ENCODE assay signal across 20 cellular contexts in the genomic region with DNA sequence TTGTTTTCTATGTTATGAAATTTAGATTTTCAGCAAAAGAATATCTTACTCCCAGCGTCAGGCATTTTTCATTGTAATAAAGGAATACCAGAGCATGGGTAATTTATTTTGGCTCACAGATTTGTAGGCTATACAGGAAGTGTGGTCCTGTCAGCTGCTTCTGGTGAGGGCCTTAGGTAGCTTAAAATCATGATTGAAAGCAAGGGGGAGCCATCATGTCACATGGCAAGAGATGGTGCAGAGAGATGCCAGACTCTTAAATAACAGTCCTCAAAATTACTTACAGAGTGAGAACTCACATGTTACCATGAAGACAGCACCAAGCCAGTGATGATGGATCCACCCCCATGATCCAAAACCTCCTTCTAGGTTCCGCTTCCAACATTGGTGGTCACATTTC.
DNase-seq lines count a peak whose midpoint lies in the region; ATAC-seq, FAIRE-seq and TF ChIP-seq lines count a peak whose summit lies in the region.
"Had no signal": no experiment of that assay in that cellular context is flagged by ENCODE, and none has a peak within 500 bp of the region (broad histone marks: within the 10 kb centered on the region; RNA-seq: fewer than 3 reads in every experiment).

No MANE protein-coding gene starts in this region.

- H2BK20ac ChIP-seq in H1 (ENCODE audit: low read length): no peak overlapping the region

- DNase-seq in A673 (ENCODE audit: low spot score) (peak; percentile 22), NCI-H69 (lab: John Stamatoyannopoulos, UW) (peak; percentile 27), H1 (ENCODE audit: low read depth in 1 of 2, low spot score in 2 of 2) (no peak), mesendoderm (peak; percentile 30), NCI-H524 (lab: John Stamatoyannopoulos, UW) (no peak), NCI-H1436 treated with DMSO at 0.1 percent for 48 hours (lab: John Stamatoyannopoulos, UW) (no peak)
- DNase-seq in activated CD4-positive, alpha-beta T cell treated with anti-CD3 and anti-CD28 coated beads, Interleukin-2, amount 50 U/mL, for 48 hours: no peak
- DNase-seq: CD4-positive, alpha-beta memory T cell; DMS153; DMS79; GDM1; GOT3; H9 had no signal

- H3K4me2 ChIP-seq in H1 (ENCODE audit: insufficient read depth in 1 of 2, low read depth in 2 of 2, low read length in 2 of 2): no peak overlapping the region
- H3K4me2 ChIP-seq in mesendoderm (ENCODE audit: low read length): no peak overlapping the region
- H3K4me2 ChIP-seq: A549, BLaER1 had no signal

- H2BK120ac ChIP-seq in H1 (replicated peaks; ENCODE audit: low read depth, low read length) (no peak overlapping the region), mesendoderm (ENCODE audit: low read depth, low read length) (no peak overlapping the region)

- POLR2A ChIA-PET in A673 (lab: Charles Lee; ENCODE audit: low non-redundant PET) (no interaction called here), H1 (lab: Charles Lee; ENCODE audit: partially characterized antibody) (no interaction called here)

- no peaks in the 10 kb centered on the region for H3K9me3 ChIP-seq in A673 (ENCODE audit: low read depth, low read length, poor library complexity, severe bottlenecking)
- no peaks in the 10 kb centered on the region for H3K9me3 ChIP-seq in H1 (ENCODE audit: insufficient read depth in 2 of 2, low read depth in 1 of 2, low read length in 1 of 2)
- H3K9me3 ChIP-seq: BLaER1 had no signal

- H3K4me3 ChIP-seq in A673 (ENCODE audit: low read depth, low read length, poor library complexity, severe bottlenecking): no peak overlapping the region
- no peak overlapping the region for H3K4me3 ChIP-seq in H1 (ENCODE audit: extremely low read depth in 1 of 4, insufficient read depth in 2 of 4, low read depth in 3 of 4, low read length in 4 of 4)
- no peak overlapping the region for H3K4me3 ChIP-seq in mesendoderm (ENCODE audit: low read length)
- H3K4me3 ChIP-seq: A549, BLaER1 had no signal

- H2AFZ ChIP-seq in H1 (ENCODE audit: low read length): no peak overlapping the region; the same call in 1 of the 2 replicates

- H3K27ac ChIP-seq in A673 (ENCODE audit: low read depth, low read length, poor library complexity, severe bottlenecking) (no peak overlapping the region), H1 (ENCODE audit: low read depth, low read length) (no peak overlapping the region), mesendoderm (ENCODE audit: low read depth, low read length) (no peak overlapping the region)
- H3K27ac ChIP-seq: 22Rv1, A549, BLaER1 had no signal

- H3K4ac ChIP-seq in H1 (replicated peaks; ENCODE audit: insufficient read length, low read depth, low read length): no peak overlapping the region
- no peak overlapping the region for H3K4ac ChIP-seq in mesendoderm (ENCODE audit: low read depth, low read length)

- no peak for TF ChIP-seq POLR2A in H1 (IDR thresholded peaks at IDR 0.05; ENCODE audit: control extremely low read depth in 1 of 2, low read depth in 2 of 2, low read length in 2 of 2)

- H2AK5ac ChIP-seq in H1 (ENCODE audit: low read depth, low read length): no peak overlapping the region
- no peak overlapping the region for H2AK5ac ChIP-seq in mesendoderm (ENCODE audit: low read length)

- no peak overlapping the region for H4K8ac ChIP-seq in H1 (ENCODE audit: extremely low read depth, insufficient read depth, low read length)
- H4K8ac ChIP-seq in mesendoderm (ENCODE audit: low read depth, low read length): no peak overlapping the region

- no peak overlapping the region for H2BK5ac ChIP-seq in H1 (ENCODE audit: low read depth, low read length)
- no peak overlapping the region for H2BK5ac ChIP-seq in mesendoderm (ENCODE audit: low read length)

- no peaks in the 10 kb centered on the region for H3K79me1 ChIP-seq in H1 (ENCODE audit: low read depth, low read length)
- no peaks in the 10 kb centered on the region for H3K79me1 ChIP-seq in mesendoderm (ENCODE audit: low read length)

- no peaks in the 10 kb centered on the region for H3K23me2 ChIP-seq in H1 (ENCODE audit: low read depth, low read length)

- no peak for TF ChIP-seq EP300 in H1 (IDR thresholded peaks at IDR 0.05; ENCODE audit: borderline replicate concordance in 1 of 2, low read depth in 2 of 2, low read length in 2 of 2)

- H4K20me1 ChIP-seq in H1 (replicated peaks in 1 of 2; ENCODE audit: control insufficient read depth in 1 of 2, insufficient read depth in 2 of 2, low read length in 2 of 2): no peaks in the 10 kb centered on the region
- H4K20me1 ChIP-seq: BLaER1 had no signal

- H3K23ac ChIP-seq in H1 (ENCODE audit: insufficient read length) (no peak overlapping the region), mesendoderm (ENCODE audit: low read length) (no peak overlapping the region)

- H4K91ac ChIP-seq in H1 (replicated peaks; ENCODE audit: insufficient read length, low read length): no peak overlapping the region

- H3K9ac ChIP-seq in H1 (replicated peaks in 1 of 4; ENCODE audit: extremely low read depth in 1 of 4, low read depth in 3 of 4, low read length in 3 of 4) (no peak overlapping the region), mesendoderm (ENCODE audit: low read length) (no peak overlapping the region)
- H3K9ac ChIP-seq: BLaER1 had no signal

- WGBS in H1 (ENCODE audit: extremely low coverage in 1 of 2, insufficient coverage in 1 of 2, insufficient read length in 1 of 2, insufficient replicate concordance in 2 of 2, low coverage in 1 of 2, low lambda C conversion rate in 2 of 2, missing lambda C conversion rate in 1 of 2), 2 experiments: 89% methylated on average over 2 of the region's 2 CpGs; no CpG with 5 or more reads in 1 of the 2 experiments
- no CpG with 5 or more reads among the region's 2 CpGs for WGBS in mesendoderm (ENCODE audit: extremely low coverage, insufficient coverage, low lambda C conversion rate)

- H3K27me3 ChIP-seq in A673 (replicated peaks; ENCODE audit: insufficient read depth, low read depth, low read length, poor library complexity) (no peaks in the 10 kb centered on the region), H1 (replicated peaks in 1 of 4; ENCODE audit: control insufficient read depth in 3 of 4, extremely low read depth in 1 of 4, insufficient read depth in 3 of 4, low read length in 3 of 4) (no peaks in the 10 kb centered on the region), mesendoderm (ENCODE audit: insufficient read depth, low read length, poor library complexity) (no peaks in the 10 kb centered on the region)
- H3K27me3 ChIP-seq: BLaER1 had no signal

- intact Hi-C loops in A673 (cut with micrococcal nuclease; ENCODE audit: unreplicated experiment): loop anchor here (10.0 kb wide), 1 partner anchor 67 kb away; no protein-coding TSS in a partner anchor

- FAIRE-seq in H1 (lab: Jason Lieb, UNC): no peak
- FAIRE-seq: A549, GM12892, GM18507, HTR-8/SVneo had no signal

- H3K14ac ChIP-seq in H1 (ENCODE audit: insufficient read length): no peak overlapping the region

- H2BK15ac ChIP-seq in H1 (ENCODE audit: low read length) (no peak overlapping the region), mesendoderm (replicated peaks; ENCODE audit: low read depth) (no peak overlapping the region)

- H2BK12ac ChIP-seq in H1 (ENCODE audit: low read depth, low read length): no peak overlapping the region

- H3K18ac ChIP-seq in H1 (ENCODE audit: extremely low read depth, low read length) (no peak overlapping the region), mesendoderm (ENCODE audit: low read length) (no peak overlapping the region)

- BruUV-seq in A673 (replicated peaks; lab: Mats Ljungman, UMichigan): no TSS peak

- no peak for ATAC-seq in GM19395 (IDR thresholded peaks at IDR 0.05; ENCODE audit: unreplicated experiment)
- ATAC-seq: A549 had no signal

- H3K36me3 ChIP-seq in A673 (ENCODE audit: insufficient read depth, low read length, poor library complexity, severe bottlenecking) (no peaks in the 10 kb centered on the region), H1 (ENCODE audit: control insufficient read depth in 2 of 4, insufficient read depth in 4 of 4, low read length in 3 of 4) (no peaks in the 10 kb centered on the region), mesendoderm (ENCODE audit: control insufficient read depth, insufficient read depth, low read length) (no peaks in the 10 kb centered on the region)
- H3K36me3 ChIP-seq: BLaER1 had no signal

- CTCF ChIA-PET in A673 (lab: Charles Lee): no interaction called here
- CTCF ChIA-PET in H1 (lab: Charles Lee; ENCODE audit: partially characterized antibody): interaction anchor here (0.6 to 1.5 kb wide), 8 partner anchors 9 to 123 kb away, joined by 3 to 4 read pairs (median 3); no protein-coding TSS in a partner anchor

- TF ChIP-seq RAD21 in H1 (IDR thresholded peaks at IDR 0.05 in 1 of 2, conservative IDR thresholded peaks at IDR 0.05 in 1 of 2; ENCODE audit: low read depth in 2 of 2, low read length in 2 of 2): peak; percentile 20 to 44; a peak in 2 of 4 replicates

- H4K5ac ChIP-seq in H1 (ENCODE audit: insufficient read length, low read depth, low read length) (no peak overlapping the region), mesendoderm (ENCODE audit: low read length) (no peak overlapping the region)

- H3K4me1 ChIP-seq in A673 (ENCODE audit: insufficient read depth, low read length, poor library complexity, severe bottlenecking) (peaks cover 4% of the 10 kb centered on the region), H1 (replicated peaks in 1 of 4; ENCODE audit: control insufficient read depth in 3 of 4, insufficient read depth in 4 of 4, low read length in 3 of 4) (peaks cover 0 to 5% (median 0%) of the 10 kb centered on the region in 4 experiments; a peak in 1 of 7 replicates), mesendoderm (ENCODE audit: control insufficient read depth, low read depth, low read length) (no peaks in the 10 kb centered on the region)
- H3K4me1 ChIP-seq: A549, BLaER1 had no signal

- TF ChIP-seq CTCF in A673 (conservative IDR thresholded peaks at IDR 0.05; ENCODE audit: low read depth, low read length) (peak; percentile 41; the same call in 1 of the 2 replicates), H1 (IDR thresholded peaks at IDR 0.05; ENCODE audit: control extremely low read depth in 1 of 3, insufficient read depth in 1 of 3, low read depth in 1 of 3, low read length in 3 of 3) (peak in 1 of 3 experiments; percentile 27; a peak in 1 of 4 replicates)

- H3K56ac ChIP-seq in H1 (replicated peaks; ENCODE audit: insufficient read length, low read depth, low read length): no peak overlapping the region
- H3K56ac ChIP-seq in mesendoderm (ENCODE audit: low read length): no peak overlapping the region

- H3K79me2 ChIP-seq in H1 (ENCODE audit: control insufficient read depth in 1 of 2, insufficient read depth in 2 of 2, low read length in 2 of 2): no peaks in the 10 kb centered on the region
- H3K79me2 ChIP-seq in mesendoderm (ENCODE audit: control insufficient read depth, insufficient read depth, low read length): no peaks in the 10 kb centered on the region

TF ChIP-seq in H1, 55 proteins besides CTCF, POLR2A, EP300 and RAD21 (continues in another document):
- TF ChIP-seq KDM1A (IDR thresholded peaks at IDR 0.05; ENCODE audit: borderline replicate concordance, low read length) (no peak), RFX5 (IDR thresholded peaks at IDR 0.05; ENCODE audit: borderline replicate concordance, low read depth, low read length) (no peak), MAFK (IDR thresholded peaks at IDR 0.05; ENCODE audit: low read depth, low read length) (no peak), JUND (IDR thresholded peaks at IDR 0.05; ENCODE audit: low read length) (no peak), KDM4A (IDR thresholded peaks at IDR 0.05; ENCODE audit: low read depth, low read length, severe bottlenecking) (no peak), HDAC6 (IDR thresholded peaks at IDR 0.05; ENCODE audit: low read depth, low read length) (no peak)

Comparison
In these comparisons a context has a peak if more than half of its experiments do, and no peak if none do; other contexts are left out.
1. DNase-seq: peak in A673 (single experiment), NCI-H69 (single experiment) and mesendoderm (single experiment); none in H1 (0 of 2), NCI-H524 (0 of 2), NCI-H1436 treated with DMSO at 0.1 percent for 48 hours (single experiment) and activated CD4-positive, alpha-beta T cell treated with anti-CD3 and anti-CD28 coated beads, Interleukin-2, amount 50 U/mL, for 48 hours (0 of 2).